Comparison of ENCODE assay signal across 10 cellular contexts in genomic region chr11:7672276-7672959, GRCh38. TPM values are rescaled to one million over a fixed set of nuclear protein-coding genes. Genes with fewer than 3 reads are reported as not detected.
A peak's percentile ranks its signal among the peaks of the same experiment; 100 is the strongest.
DNase-seq lines count a peak whose midpoint lies in the region; ATAC-seq and TF ChIP-seq lines count a peak whose summit lies in the region.
"Had no signal": no experiment of that assay in that cellular context is flagged by ENCODE, and none has a peak within 500 bp of the region (broad histone marks: within the 10 kb centered on the region; RNA-seq: fewer than 3 reads in every experiment).

No MANE protein-coding gene starts in this region.

- H3K9me3 ChIP-seq in prostate gland, result no peaks in the 10 kb centered on the region

- peak overlapping the region; percentile 71 for H3K4me3 Mint-ChIP-seq in activated naive CD8-positive, alpha-beta T cell treated with anti-CD3 and anti-CD28 coated beads for 36 hours
- H3K4me3 Mint-ChIP-seq in naive B cell, result peak overlapping the region in 7 of 8 donors; percentile 59 to 85 (median 73)

- no peak overlapping the region for H3K27ac ChIP-seq in prostate gland

- intact Hi-C loops in prostate gland (cut with DNase I), result no loop called here

- TF ChIP-seq CTCF in AG09309 (IDR thresholded peaks at IDR 0.05; ENCODE audit: control insufficient read depth, insufficient read depth, low read depth, low read length, missing control alignments), result no peak
- no peak for TF ChIP-seq CTCF in GM20000 (IDR thresholded peaks at IDR 0.05; ENCODE audit: extremely low read depth, missing control alignments)
- no peak for TF ChIP-seq CTCF in prostate gland (IDR thresholded peaks at IDR 0.05)

- no peak for ATAC-seq in naive B cell (ENCODE audit: low read depth in 2 of 2)

- H3K27me3 ChIP-seq in prostate gland (replicated peaks; ENCODE audit: insufficient read depth), result no peaks in the 10 kb centered on the region

- TF ChIP-seq POLR2A in prostate gland (IDR thresholded peaks at IDR 0.05), result no peak

- H3K27ac Mint-ChIP-seq in activated naive CD8-positive, alpha-beta T cell treated with anti-CD3 and anti-CD28 coated beads for 36 hours, result peak overlapping the region; percentile 34
- H3K27ac Mint-ChIP-seq in naive B cell, result peak overlapping the region in 3 of 6 donors; percentile 8 to 52 (median 32)

- H3K4me1 Mint-ChIP-seq in activated naive CD8-positive, alpha-beta T cell treated with anti-CD3 and anti-CD28 coated beads for 36 hours, result peaks cover 27% of the 10 kb centered on the region
- peaks cover 9 to 16% (median 10%) of the 10 kb centered on the region in 3 donors for H3K4me1 Mint-ChIP-seq in naive B cell

- H3K36me3 Mint-ChIP-seq in activated naive CD8-positive, alpha-beta T cell treated with anti-CD3 and anti-CD28 coated beads for 36 hours, result peaks cover 1% of the 10 kb centered on the region
- peaks cover under 1 to 5% of the 10 kb centered on the region in 2 donors for H3K36me3 Mint-ChIP-seq in naive B cell

- peaks cover 3% of the 10 kb centered on the region for H3K4me1 ChIP-seq in prostate gland (replicated peaks)

- H3K4me3 ChIP-seq in AG09309 (ENCODE audit: control insufficient read depth, low read depth, low read length) (peak overlapping the region; percentile 51), prostate gland (no peak overlapping the region)

- no peaks in the 10 kb centered on the region for H3K9me3 Mint-ChIP-seq in activated naive CD8-positive, alpha-beta T cell treated with anti-CD3 and anti-CD28 coated beads for 36 hours
- H3K9me3 Mint-ChIP-seq in naive B cell, result peaks cover 0 to 13% (median 3%) of the 10 kb centered on the region in 7 donors

- no peaks in the 10 kb centered on the region for H3K36me3 ChIP-seq in prostate gland

- DNase-seq in AG09309 (ENCODE audit: low read depth) (no peak), GM20000 (ENCODE audit: low spot score) (peak; percentile 49), naive B cell (no peak), prostate gland (ENCODE audit: low spot score) (no peak), iPS-NIHi7 (ENCODE audit: extremely low spot score) (no peak), NCI-H2029 (lab: John Stamatoyannopoulos, UW) (no peak), NCI-H524 treated with DMSO at 0.1 percent for 48 hours (lab: John Stamatoyannopoulos, UW) (no peak)
- no peak for DNase-seq in activated naive CD8-positive, alpha-beta T cell treated with anti-CD3 and anti-CD28 coated beads for 36 hours
- DNase-seq: NCI-H187 had no signal

- peaks cover 42% of the 10 kb centered on the region for H3K27me3 Mint-ChIP-seq in activated naive CD8-positive, alpha-beta T cell treated with anti-CD3 and anti-CD28 coated beads for 36 hours
- peaks cover 55 to 61% (median 56%) of the 10 kb centered on the region in 3 donors for H3K27me3 Mint-ChIP-seq in naive B cell

- 89% methylated on average over 16 of the region's 16 CpGs for WGBS in prostate gland

RNA-seq across cellular contexts. Expression of gene CYB5R2, which starts 0.9 kb away (rescaled TPM):
- total RNA-seq in activated naive CD8-positive, alpha-beta T cell treated with anti-CD3 and anti-CD28 coated beads for 36 hours, result 10 to 100 TPM; 16.4 to 18.8 TPM
- 1 to 10 TPM in 1 of 6 donors, under 1 TPM in 3, not detected in 2; 0.11 to 3.4 (median 0.53) TPM for polyA plus RNA-seq in naive B cell (ENCODE audit: low read depth in 6 of 6)
- total RNA-seq in prostate gland, result 10 to 100 TPM; 14.1 to 52.5 TPM

RNA-seq across cellular contexts. Expression of gene OVCH2, which starts 33.9 kb away (rescaled TPM):
- not detected for total RNA-seq in activated naive CD8-positive, alpha-beta T cell treated with anti-CD3 and anti-CD28 coated beads for 36 hours
- not detected for polyA plus RNA-seq in naive B cell (ENCODE audit: low read depth in 6 of 6)
- 1 to 10 TPM in 1 of 2 donors, not detected in 1; 1.8 TPM for total RNA-seq in prostate gland
- total RNA-seq: dermis microvascular lymphatic vessel endothelial cell had no signal
